6 cellular contexts compared by ENCODE assay signal in the genomic region with DNA sequence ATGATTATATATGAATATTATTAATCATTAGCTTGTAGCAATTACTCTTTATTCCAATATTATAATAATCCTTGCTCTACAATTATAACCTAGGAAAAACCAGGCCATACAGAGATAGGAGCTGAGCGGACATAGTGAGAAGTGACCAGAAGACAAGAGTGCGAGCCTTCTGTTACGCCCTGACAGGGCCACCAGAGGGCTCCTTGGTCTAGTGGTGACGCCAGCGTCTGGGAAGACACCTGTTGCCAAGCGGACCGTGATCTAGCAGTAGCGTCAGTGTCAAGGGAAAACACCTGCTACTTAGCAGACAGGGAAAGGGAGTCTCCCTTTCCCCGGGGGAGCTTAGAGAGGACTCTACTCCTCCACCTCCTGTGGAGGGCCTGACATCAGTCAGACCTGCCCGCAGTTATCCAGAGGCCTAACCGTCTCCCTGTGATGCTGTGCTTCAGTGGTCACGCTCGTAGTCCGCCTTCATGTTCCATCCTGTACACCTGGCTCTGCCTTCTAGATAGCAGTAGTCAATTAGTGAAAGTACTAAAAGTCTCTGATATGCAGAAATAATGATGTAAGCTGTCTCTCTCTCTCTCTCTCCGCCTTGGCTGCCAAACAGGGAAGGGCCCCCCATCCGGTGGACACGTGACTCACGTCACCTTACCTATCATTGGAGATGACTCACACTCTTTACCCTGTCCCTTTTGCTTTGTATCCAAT. TPM values are rescaled to one million over a fixed set of nuclear protein-coding genes. Genes with fewer than 3 reads are reported as not detected.
DNase-seq lines count a peak whose midpoint lies in the region; ATAC-seq, FAIRE-seq and TF ChIP-seq lines count a peak whose summit lies in the region.
"Not testable (repeated sequence)": the region's sequence is repeated elsewhere in the genome, so short reads cannot be mapped to it uniquely, and the experiment has no call there.

No MANE protein-coding gene starts in this region.

- H3K27ac ChIP-seq in BLaER1 treated with 17β-estradiol and CSF1 and Interleukin-3, amounts not matched to agents 10 nM and 100 nM, result peak overlapping the region in 6 of 11 experiments; percentile 16 to 78 (median 68); a peak in 11 of 22 replicates
- H3K27ac ChIP-seq in psoas muscle, result peak overlapping the region; percentile 36

- FAIRE-seq in RCC 7860 (lab: Jason Lieb, UNC), result peak; percentile 86

- peak; percentile 50 for DNase-seq in LHCN-M2 (ENCODE audit: low read depth)
- peak; percentile 82 for DNase-seq in RCC 7860 (ENCODE audit: low spot score)
- peak; percentile 29 for DNase-seq in activated T-helper 9 cell treated with anti-CD3 and anti-CD28 coated beads, Interleukin-2, amount 50 U/mL, for 16 hours (ENCODE audit: low read depth)
- DNase-seq in glomerular visceral epithelial cell (ENCODE audit: extremely low spot score), result peak; percentile 57
- peak; percentile 54 to 83 for DNase-seq in psoas muscle

- H3K4me2 ChIP-seq in BLaER1 treated with 17β-estradiol and CSF1 and Interleukin-3, amounts not matched to agents 10 nM and 100 nM, result peak overlapping the region; percentile 50 to 97 (median 83)

- intact Hi-C loops in psoas muscle (cut with DNase I), result not testable (repeated sequence)

- TF ChIP-seq CTCF in psoas muscle (IDR thresholded peaks at IDR 0.05), result peak; percentile 34

- peak overlapping the region in 3 of 11 experiments; percentile 48 to 73 (median 50); a peak in 4 of 22 replicates for H3K9ac ChIP-seq in BLaER1 treated with 17β-estradiol and CSF1 and Interleukin-3, amounts not matched to agents 10 nM and 100 nM

- 32 to 62% (median 48%) methylated on average over 10 to 18 of the region's 18 CpGs for WGBS in psoas muscle, 3 donors

- not testable (repeated sequence) for H3K9me3 ChIP-seq in BLaER1 treated with 17β-estradiol and CSF1 and Interleukin-3, amounts not matched to agents 10 nM and 100 nM (replicated peaks in 1 of 11); psoas muscle

- not testable (repeated sequence) for H4K20me1 ChIP-seq in BLaER1 treated with 17β-estradiol and CSF1 and Interleukin-3, amounts not matched to agents 10 nM and 100 nM

- H3K27me3 ChIP-seq in BLaER1 treated with 17β-estradiol and CSF1 and Interleukin-3, amounts not matched to agents 10 nM and 100 nM, result peaks cover 0 to 13% (median 0%) of the 10 kb centered on the region in 11 experiments; a peak in 5 of 22 replicates
- not testable (repeated sequence) for H3K27me3 ChIP-seq in psoas muscle (ENCODE audit: insufficient read depth in 3 of 3, low read length in 2 of 3)

- ATAC-seq in psoas muscle, result peak in 3 of 4 donors; percentile 33 to 57 (median 55)

- H3K4me3 ChIP-seq in BLaER1 treated with 17β-estradiol and CSF1 and Interleukin-3, amounts not matched to agents 10 nM and 100 nM; psoas muscle: not testable (repeated sequence)

- peaks cover 25 to 76% (median 70%) of the 10 kb centered on the region in 10 experiments for H3K4me1 ChIP-seq in BLaER1 treated with 17β-estradiol and CSF1 and Interleukin-3, amounts not matched to agents 10 nM and 100 nM
- not testable (repeated sequence) for H3K4me1 ChIP-seq in psoas muscle

- not testable (repeated sequence) for H3K36me3 ChIP-seq in BLaER1 treated with 17β-estradiol and CSF1 and Interleukin-3, amounts not matched to agents 10 nM and 100 nM; psoas muscle (ENCODE audit: insufficient read depth in 1 of 2, low read depth in 1 of 2)

RNA-seq across cellular contexts. Expression of gene LCN15, which starts 2.2 kb away (rescaled TPM):
- total RNA-seq in LHCN-M2 (2014; rRNA removed), result not detected in 2 replicates
- polyA plus RNA-seq in LHCN-M2 (2012), result not detected
- total RNA-seq in psoas muscle, result under 1 TPM in 1 of 4 donors, not detected in 3; 0.22 TPM
- polyA plus RNA-seq in psoas muscle, result 1 to 10 TPM in 1 of 3 donors, under 1 TPM in 1, not detected in 1; 0.14 to 1.4 TPM

RNA-seq across cellular contexts. Expression of gene LCN8, which starts 8.5 kb away (rescaled TPM):
- total RNA-seq in LHCN-M2 (2014; rRNA removed) (not detected in 2 replicates), psoas muscle (1 to 10 TPM in 1 of 4 donors, under 1 TPM in 2, not detected in 1; 0.44 to 1.5 (median 0.50) TPM)
- polyA plus RNA-seq in LHCN-M2 (2012), result not detected
- under 1 TPM in 2 of 3 donors, not detected in 1; 0.16 to 0.17 TPM for polyA plus RNA-seq in psoas muscle

RNA-seq across cellular contexts. Expression of gene LCN6, which starts 18.2 kb away (rescaled TPM):
- total RNA-seq in LHCN-M2 (2014; rRNA removed) (not detected in 2 replicates), psoas muscle (10 to 100 TPM in 1 of 4 donors, 1 to 10 TPM in 2, under 1 TPM in 1; 0.44 to 14.7 (median 5.5) TPM)
- not detected for polyA plus RNA-seq in LHCN-M2 (2012)
- polyA plus RNA-seq in psoas muscle, result 10 to 100 TPM; 10.7 to 15.0 (median 10.8) TPM

RNA-seq across cellular contexts. Expression of gene LCN10, which starts 23.8 kb away (rescaled TPM):
- total RNA-seq in LHCN-M2 (2014; rRNA removed) (not detected in 2 replicates), psoas muscle (1 to 10 TPM in 3 of 4 donors, not detected in 1; 3.2 to 4.9 (median 4.1) TPM)
- not detected for polyA plus RNA-seq in LHCN-M2 (2012)
- polyA plus RNA-seq in psoas muscle, result 1 to 10 TPM; 3.0 to 4.6 (median 4.0) TPM

RNA-seq across cellular contexts. Expression of gene TMEM141, which starts 24.6 kb away (rescaled TPM):
- total RNA-seq in LHCN-M2 (2014; rRNA removed) (61.2 and 76.3 TPM in 2 replicates), psoas muscle (10 to 100 TPM; 32.0 to 49.1 (median 45.9) TPM)
- 78.9 TPM for polyA plus RNA-seq in LHCN-M2 (2012)
- polyA plus RNA-seq in psoas muscle, result 10 to 100 TPM; 49.3 to 89.1 (median 65.1) TPM

Comparison
In these comparisons a context has a peak if more than half of its experiments do, and no peak if none do; other contexts are left out.
1. DNase-seq: peak in every context shown above with its lines; median percentile 82 in RCC 7860; 68 in psoas muscle; 57 in glomerular visceral epithelial cell; 50 in LHCN-M2; 29 in activated T-helper 9 cell treated with anti-CD3 and anti-CD28 coated beads, Interleukin-2, amount 50 U/mL, for 16 hours.